ENCODE assay signal across 9 cellular contexts in genomic region chr12:64670856-64671639, GRCh38.
DNase-seq lines count a peak whose midpoint lies in the region; ATAC-seq lines count a peak whose summit lies in the region.
"Had no signal": no experiment of that assay in that cellular context is flagged by ENCODE, and none has a peak within 500 bp of the region (broad histone marks: within the 10 kb centered on the region; RNA-seq: fewer than 3 reads in every experiment).

No MANE protein-coding gene starts in this region.

- H3K9ac ChIP-seq in subcutaneous abdominal adipose tissue (ENCODE audit: low read length in 5 of 5): peak overlapping the region in 1 of 5 donors; percentile 39

- no peak overlapping the region for H3K4me3 ChIP-seq in subcutaneous abdominal adipose tissue (ENCODE audit: low read depth in 1 of 5, low read length in 5 of 5)

- H3K36me3 ChIP-seq in subcutaneous abdominal adipose tissue (ENCODE audit: control insufficient read depth in 5 of 5, insufficient read depth in 5 of 5, low read length in 5 of 5): no peaks in the 10 kb centered on the region

- peak; percentile 59 to 69 for ATAC-seq in activated CD4-positive, CD25-positive, alpha-beta regulatory T cell treated with anti-CD3 and anti-CD28 coated beads, Interleukin-2, amount 50 U/mL, for 24 hours
- peak; percentile 53 to 70 for ATAC-seq in activated naive CD4-positive, alpha-beta T cell treated with anti-CD3 and anti-CD28 coated beads, Interleukin-2, amount 50 U/mL, for 72 hours
- peak; percentile 56 for ATAC-seq in left ventricle myocardium superior

- H3K27me3 ChIP-seq in subcutaneous abdominal adipose tissue (ENCODE audit: control insufficient read depth in 5 of 5, insufficient read depth in 4 of 5, low read length in 5 of 5): no peaks in the 10 kb centered on the region

- intact Hi-C loops in left ventricle myocardium superior (cut with micrococcal nuclease): loop anchor here (10.0 kb wide), 1 partner anchor 56 kb away; the partner anchor contains the start of gene RASSF3

- no peak for DNase-seq in activated CD4-positive, CD25-positive, alpha-beta regulatory T cell (lab: John Stamatoyannopoulos, UW)
- DNase-seq in activated naive CD4-positive, alpha-beta T cell treated with anti-CD3 and anti-CD28 coated beads, Interleukin-2, amount 50 U/mL, for 72 hours (ENCODE audit: low spot score in 2 of 2): no peak
- DNase-seq in left ventricle myocardium superior (no peak), occipital lobe (lab: John Stamatoyannopoulos, UW) (no peak), GM19238 (ENCODE audit: insufficient read length, low spot score) (no peak), NCI-H1417 treated with DMSO at 0.1 percent for 48 hours (lab: John Stamatoyannopoulos, UW) (no peak)
- DNase-seq: amygdala had no signal

- no peaks in the 10 kb centered on the region for H3K9me3 ChIP-seq in subcutaneous abdominal adipose tissue (ENCODE audit: control insufficient read depth in 5 of 5, low read length in 5 of 5)

- peak overlapping the region; percentile 2 for H3K27ac ChIP-seq in subcutaneous abdominal adipose tissue (ENCODE audit: low read depth, low read length)

- peaks cover 0 to 73% (median 33%) of the 10 kb centered on the region in 5 donors for H3K4me1 ChIP-seq in subcutaneous abdominal adipose tissue (ENCODE audit: control insufficient read depth in 5 of 5, insufficient read depth in 5 of 5, low read length in 5 of 5)

- no peaks in the 10 kb centered on the region for H3K9me3 Mint-ChIP-seq in activated naive CD4-positive, alpha-beta T cell treated with anti-CD3 and anti-CD28 coated beads, Interleukin-2, amount 50 U/mL, for 72 hours

- peak overlapping the region; percentile 75 to 84 for H3K27ac Mint-ChIP-seq in activated naive CD4-positive, alpha-beta T cell treated with anti-CD3 and anti-CD28 coated beads, Interleukin-2, amount 50 U/mL, for 72 hours

- no peaks in the 10 kb centered on the region for H3K36me3 Mint-ChIP-seq in activated naive CD4-positive, alpha-beta T cell treated with anti-CD3 and anti-CD28 coated beads, Interleukin-2, amount 50 U/mL, for 72 hours
